Comparison of ENCODE assay signal across 8 cellular contexts in genomic region chr16:50273888-50274770, GRCh38. TPM values are rescaled to one million over a fixed set of nuclear protein-coding genes. Genes with fewer than 3 reads are reported as not detected.
A peak's percentile ranks its signal among the peaks of the same experiment; 100 is the strongest.
DNase-seq lines count a peak whose midpoint lies in the region; ATAC-seq and TF ChIP-seq lines count a peak whose summit lies in the region.

No MANE protein-coding gene starts in this region.

- POLR2A ChIA-PET in SK-N-SH (lab: Yijun Ruan, JAX), result no interaction called here

- no peak for ATAC-seq in SK-N-SH treated with all-trans-retinoic acid at 6 μM for 48 hours
- peak; percentile 68 for ATAC-seq in HG03159 (IDR thresholded peaks at IDR 0.05; ENCODE audit: unreplicated experiment)
- ATAC-seq in esophagus mucosa, result peak; percentile 26

- 85% methylated on average over 16 of the region's 28 CpGs for WGBS in SK-N-SH (ENCODE audit: low lambda C conversion rate)

- no peak overlapping the region for H2AFZ ChIP-seq in SK-N-SH (ENCODE audit: low read depth)

- H3K9ac ChIP-seq in SK-N-SH, result no peak overlapping the region

- no peaks in the 10 kb centered on the region for H3K9me3 ChIP-seq in SK-N-SH

- peaks cover 0 to 19% of the 10 kb centered on the region in 2 experiments; a peak in 1 of 4 replicates for H3K4me1 ChIP-seq in SK-N-SH (ENCODE audit: control insufficient read depth in 1 of 2, insufficient read depth in 2 of 2, low read depth in 1 of 2, low read length in 1 of 2)

- H3K27me3 ChIP-seq in SK-N-SH (ENCODE audit: insufficient read depth), result no peaks in the 10 kb centered on the region

- H3K9me2 ChIP-seq in SK-N-SH, result no peaks in the 10 kb centered on the region

- no peak overlapping the region for H3K4me2 ChIP-seq in SK-N-SH

- DNase-seq in SK-N-SH (no peak), UCSD-AML1 (lab: John Stamatoyannopoulos, UW; ENCODE audit: unreplicated experiment) (peak; percentile 60), NCI-H1092 (lab: John Stamatoyannopoulos, UW) (no peak), HK-2 (ENCODE audit: unreplicated experiment) (no peak)
- peak; percentile 27 to 71 (median 46) for DNase-seq in stimulated activated naive CD4-positive, alpha-beta T cell (lab: John Stamatoyannopoulos, UW)

- peaks cover 8% of the 10 kb centered on the region; the same call in 1 of the 2 replicates for H3K79me2 ChIP-seq in SK-N-SH (ENCODE audit: insufficient read depth)

- TF ChIP-seq CTCF in SK-N-SH (IDR thresholded peaks at IDR 0.05), result no peak

- H3K36me3 ChIP-seq in SK-N-SH (replicated peaks in 1 of 2; ENCODE audit: control insufficient read depth in 1 of 2, insufficient read depth in 2 of 2, low read length in 1 of 2), result no peaks in the 10 kb centered on the region

- TF ChIP-seq RAD21 in SK-N-SH (IDR thresholded peaks at IDR 0.05; ENCODE audit: low read length), result no peak

- no peak for TF ChIP-seq EP300 in SK-N-SH (IDR thresholded peaks at IDR 0.05; ENCODE audit: borderline replicate concordance in 1 of 2, low read depth in 1 of 2, low read length in 1 of 2)

- peaks cover 3% of the 10 kb centered on the region; the same call in 1 of the 2 replicates for H4K20me1 ChIP-seq in SK-N-SH (ENCODE audit: insufficient read depth)

- no peak overlapping the region for H3K27ac ChIP-seq in SK-N-SH (ENCODE audit: low read depth in 2 of 2, low read length in 1 of 2)

- peaks cover 4% of the 10 kb centered on the region for H3F3A ChIP-seq in SK-N-SH (replicated peaks; ENCODE audit: insufficient read depth)

- H3K4me3 ChIP-seq in SK-N-SH (ENCODE audit: low read depth in 2 of 2, low read length in 1 of 2), result no peak overlapping the region

- CTCF ChIA-PET in SK-N-SH (lab: Yijun Ruan, JAX), result no interaction called here

TF ChIP-seq in SK-N-SH treated with all-trans-retinoic acid at 6 μM for 48 hours, 23 proteins besides CTCF, POLR2A, EP300 and RAD21:
- no peak for TF ChIP-seq ZNF70 (CRISPR knock-in tag; IDR thresholded peaks at IDR 0.05)
- TF ChIP-seq ZFP3 (CRISPR knock-in tag; IDR thresholded peaks at IDR 0.05), result peak; percentile 85; the same call in 1 of the 2 replicates

TF ChIP-seq in SK-N-SH, 30 proteins besides CTCF, POLR2A, EP300 and RAD21:
- no peak for TF ChIP-seq MXI1 (IDR thresholded peaks at IDR 0.05; ENCODE audit: low read depth, low read length)
- TF ChIP-seq YY1 (IDR thresholded peaks at IDR 0.05; ENCODE audit: low read depth), result no peak
- TF ChIP-seq GABPA (IDR thresholded peaks at IDR 0.05; ENCODE audit: low read depth), result no peak
- TF ChIP-seq EZH2phosphoT487 (IDR thresholded peaks at IDR 0.05; ENCODE audit: borderline replicate concordance, low read depth), result no peak
- TF ChIP-seq, protein P1, sequence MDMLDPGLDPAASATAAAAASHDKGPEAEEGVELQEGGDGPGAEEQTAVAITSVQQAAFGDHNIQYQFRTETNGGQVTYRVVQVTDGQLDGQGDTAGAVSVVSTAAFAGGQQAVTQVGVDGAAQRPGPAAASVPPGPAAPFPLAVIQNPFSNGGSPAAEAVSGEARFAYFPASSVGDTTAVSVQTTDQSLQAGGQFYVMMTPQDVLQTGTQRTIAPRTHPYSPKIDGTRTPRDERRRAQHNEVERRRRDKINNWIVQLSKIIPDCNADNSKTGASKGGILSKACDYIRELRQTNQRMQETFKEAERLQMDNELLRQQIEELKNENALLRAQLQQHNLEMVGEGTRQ (IDR thresholded peaks at IDR 0.05; ENCODE audit: borderline replicate concordance, low read depth, low read length), result no peak

RNA-seq across cellular contexts. Expression of gene ADCY7, which starts 7.8 kb away (rescaled TPM):
- polyA plus RNA-seq in SK-N-SH (2012; rRNA removed), result 13.8 and 14.3 TPM in 2 replicates
- polyA plus RNA-seq in SK-N-SH (2012; cell fraction: cytosol; rRNA removed), result 6.6 and 11.7 TPM in 2 replicates
- 24.3 and 32.0 TPM in 2 replicates for polyA plus RNA-seq in SK-N-SH (2012; cell fraction: nucleus; rRNA removed)
- 26.8 TPM for total RNA-seq in esophagus mucosa

Comparison
In these comparisons a context has a peak if more than half of its experiments do, and no peak if none do; other contexts are left out.
1. DNase-seq: peak in UCSD-AML1 (single experiment) and stimulated activated naive CD4-positive, alpha-beta T cell (6 of 6); none in SK-N-SH (single experiment), NCI-H1092 (single experiment) and HK-2 (single experiment).